8 cellular contexts compared by ENCODE assay signal in the genomic region with DNA sequence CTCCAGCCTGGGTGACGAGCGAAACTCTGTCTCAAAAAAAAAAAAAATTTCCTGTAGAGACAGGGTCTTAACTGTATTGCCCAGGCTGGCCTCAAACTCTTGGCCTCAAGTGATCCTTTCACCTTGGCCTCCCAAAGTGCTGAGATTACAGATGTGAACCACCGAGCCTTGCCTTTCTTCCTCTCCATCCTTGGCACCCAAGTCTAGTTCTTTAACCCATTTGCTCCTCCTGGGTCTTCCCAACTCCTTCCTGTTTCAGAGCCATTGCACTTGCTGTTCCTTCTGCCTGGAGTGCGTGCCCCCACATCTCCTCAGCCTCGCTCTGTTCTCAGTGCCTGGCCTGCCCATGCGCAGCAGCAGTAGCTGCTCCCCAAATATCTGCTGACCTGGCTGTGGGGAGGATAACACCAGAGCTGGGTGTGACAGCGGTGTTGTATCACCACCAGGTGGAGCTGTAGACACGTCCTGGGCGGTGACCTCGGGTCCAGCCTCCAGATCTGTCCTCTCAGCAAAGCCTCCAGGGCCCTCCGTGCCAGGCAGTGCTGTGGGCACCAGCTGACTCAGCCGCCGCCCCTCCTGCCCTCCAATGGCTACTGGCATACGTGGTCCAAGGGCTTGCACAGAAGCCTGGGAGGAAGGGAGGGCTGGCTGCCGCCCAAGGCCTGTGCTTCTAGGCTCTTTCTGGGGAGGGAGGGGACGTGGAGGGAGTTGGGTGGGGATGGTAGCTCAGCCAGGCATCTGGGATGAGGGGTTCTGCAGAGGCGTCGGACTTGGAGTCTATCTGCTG. TPM values are rescaled to one million over a fixed set of nuclear protein-coding genes. Genes with fewer than 3 reads are reported as not detected.
DNase-seq lines count a peak whose midpoint lies in the region; ATAC-seq and TF ChIP-seq lines count a peak whose summit lies in the region.

No MANE protein-coding gene starts in this region.

- no peaks in the 10 kb centered on the region for H3K79me2 ChIP-seq in smooth muscle cell (ENCODE audit: low read depth)

- H3K9ac ChIP-seq in smooth muscle cell (ENCODE audit: low read depth), result no peak overlapping the region

- WGBS in smooth muscle cell (ENCODE audit: low lambda C conversion rate), result 37% methylated on average over 18 of the region's 18 CpGs

- no peaks in the 10 kb centered on the region for H3K9me3 ChIP-seq in WERI-Rb-1 (ENCODE audit: severe bottlenecking)
- no peaks in the 10 kb centered on the region for H3K9me3 ChIP-seq in smooth muscle cell (replicated peaks; ENCODE audit: low read depth)

- H3K4me3 ChIP-seq in WERI-Rb-1 (ENCODE audit: low read depth, low read length) (no peak overlapping the region), brain microvascular endothelial cell (ENCODE audit: low read depth, low read length) (peak overlapping the region; percentile 5), smooth muscle cell (no peak overlapping the region)

- peak; percentile 99 for TF ChIP-seq CTCF in WERI-Rb-1 (IDR thresholded peaks at IDR 0.05; ENCODE audit: low read depth, low read length)
- TF ChIP-seq CTCF in brain microvascular endothelial cell (IDR thresholded peaks at IDR 0.05; ENCODE audit: low read depth, low read length, missing control alignments), result peak; percentile 98
- peak; percentile 91 for TF ChIP-seq CTCF in smooth muscle cell (IDR thresholded peaks at IDR 0.05; ENCODE audit: borderline replicate concordance, insufficient read depth, poor library complexity, severe bottlenecking)

- no peaks in the 10 kb centered on the region for H3K4me1 ChIP-seq in smooth muscle cell (ENCODE audit: low read depth)

- DNase-seq in G401 (ENCODE audit: low spot score) (peak; percentile 98), NCI-H2171 (lab: John Stamatoyannopoulos, UW) (peak; percentile 70), WERI-Rb-1 (peak; percentile 84), brain microvascular endothelial cell (peak; percentile 73), iPS DF 4.7 (ENCODE audit: extremely low read depth, low spot score) (peak; percentile 81), smooth muscle cell (lab: John Stamatoyannopoulos, UW; ENCODE audit: unreplicated experiment) (peak; percentile 48)

- in situ Hi-C loops in G401 (cut with HindIII; ENCODE audit: low sequenced_read_pairs) (no loop called here), brain microvascular endothelial cell (cut with HindIII; ENCODE audit: low pct_ligation_motif_present, low sequenced_read_pairs) (no loop called here)

- H2AFZ ChIP-seq in smooth muscle cell (ENCODE audit: low read depth), result no peak overlapping the region

- ATAC-seq in HG02588 (IDR thresholded peaks at IDR 0.05; ENCODE audit: unreplicated experiment) (peak; percentile 75), GM18519 (IDR thresholded peaks at IDR 0.05; ENCODE audit: low FRiP score, unreplicated experiment) (no peak)

- H3K36me3 ChIP-seq in WERI-Rb-1, result no peaks in the 10 kb centered on the region
- no peaks in the 10 kb centered on the region for H3K36me3 ChIP-seq in brain microvascular endothelial cell (replicated peaks)
- no peaks in the 10 kb centered on the region for H3K36me3 ChIP-seq in smooth muscle cell (ENCODE audit: low read depth)

- H4K20me1 ChIP-seq in smooth muscle cell (ENCODE audit: low read depth), result no peaks in the 10 kb centered on the region

- H3K27me3 ChIP-seq in WERI-Rb-1 (ENCODE audit: insufficient read depth, low read depth, severe bottlenecking) (no peaks in the 10 kb centered on the region), brain microvascular endothelial cell (replicated peaks) (no peaks in the 10 kb centered on the region), smooth muscle cell (ENCODE audit: low read depth) (no peaks in the 10 kb centered on the region)

- no peaks in the 10 kb centered on the region for H3F3A ChIP-seq in smooth muscle cell (ENCODE audit: low read depth)

- H3K27ac ChIP-seq in WERI-Rb-1 (peak overlapping the region; percentile 61), brain microvascular endothelial cell (no peak overlapping the region), smooth muscle cell (ENCODE audit: low read depth) (no peak overlapping the region)

- no peak overlapping the region for H3K4me2 ChIP-seq in smooth muscle cell

RNA-seq across cellular contexts. Expression of a gene that starts 22.0 kb away (rescaled TPM):
- 4.1 and 12.8 TPM in 2 replicates for total RNA-seq in G401 (2014; rRNA removed; shearing (Covaris generic))
- 6.4 and 7.7 TPM in 2 replicates for total RNA-seq in smooth muscle cell
- polyA plus RNA-seq in smooth muscle cell, result 7.6 and 9.0 TPM in 2 replicates

RNA-seq across cellular contexts. Expression of a gene that starts 42.9 kb away (rescaled TPM):
- total RNA-seq in G401 (2014; rRNA removed; shearing (Covaris generic)), result 33.3 and 34.4 TPM in 2 replicates
- total RNA-seq in smooth muscle cell, result 17.9 and 19.7 TPM in 2 replicates
- 25.6 and 27.0 TPM in 2 replicates for polyA plus RNA-seq in smooth muscle cell

Comparison
In these comparisons a context has a peak if more than half of its experiments do, and no peak if none do; other contexts are left out.
1. DNase-seq: peak in every context shown above with its lines; median percentile 98 in G401; 84 in WERI-Rb-1; 81 in iPS DF 4.7; 73 in brain microvascular endothelial cell; 70 in NCI-H2171; 48 in smooth muscle cell.